ENCODE assay signal across 1 cellular context in genomic region chr17:61862105-61862574, GRCh38.
TF ChIP-seq lines count a peak whose summit lies in the region.

No MANE protein-coding gene starts in this region.

TF ChIP-seq in GM12878, 131 proteins besides CTCF, POLR2A, EP300 and RAD21 (continued from another document):
- TF ChIP-seq, protein P1, sequence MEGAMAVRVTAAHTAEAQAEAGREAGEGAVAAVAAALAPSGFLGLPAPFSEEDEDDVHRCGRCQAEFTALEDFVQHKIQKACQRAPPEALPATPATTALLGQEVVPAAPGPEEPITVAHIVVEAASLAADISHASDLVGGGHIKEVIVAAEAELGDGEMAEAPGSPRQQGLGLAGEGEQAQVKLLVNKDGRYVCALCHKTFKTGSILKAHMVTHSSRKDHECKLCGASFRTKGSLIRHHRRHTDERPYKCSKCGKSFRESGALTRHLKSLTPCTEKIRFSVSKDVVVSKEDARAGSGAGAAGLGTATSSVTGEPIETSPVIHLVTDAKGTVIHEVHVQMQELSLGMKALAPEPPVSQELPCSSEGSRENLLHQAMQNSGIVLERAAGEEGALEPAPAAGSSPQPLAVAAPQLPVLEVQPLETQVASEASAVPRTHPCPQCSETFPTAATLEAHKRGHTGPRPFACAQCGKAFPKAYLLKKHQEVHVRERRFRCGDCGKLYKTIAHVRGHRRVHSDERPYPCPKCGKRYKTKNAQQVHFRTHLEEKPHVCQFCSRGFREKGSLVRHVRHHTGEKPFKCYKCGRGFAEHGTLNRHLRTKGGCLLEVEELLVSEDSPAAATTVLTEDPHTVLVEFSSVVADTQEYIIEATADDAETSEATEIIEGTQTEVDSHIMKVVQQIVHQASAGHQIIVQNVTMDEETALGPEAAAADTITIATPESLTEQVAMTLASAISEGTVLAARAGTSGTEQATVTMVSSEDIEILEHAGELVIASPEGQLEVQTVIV (IDR thresholded peaks at IDR 0.05; ENCODE audit: borderline replicate concordance, partially characterized antibody): no peak
- TF ChIP-seq NFXL1 (IDR thresholded peaks at IDR 0.05; ENCODE audit: borderline replicate concordance) (no peak), BCLAF1 (IDR thresholded peaks at IDR 0.05) (no peak), HCFC1 (IDR thresholded peaks at IDR 0.05; ENCODE audit: low read length) (no peak), ZZZ3 (IDR thresholded peaks at IDR 0.05; ENCODE audit: control insufficient read depth, insufficient read length, low read depth) (no peak), ESRRA (IDR thresholded peaks at IDR 0.05; ENCODE audit: low read length) (no peak), CBX3 (IDR thresholded peaks at IDR 0.05; ENCODE audit: borderline replicate concordance, low read depth) (no peak), RUNX3 (IDR thresholded peaks at IDR 0.05; ENCODE audit: low read length) (no peak), MAX (IDR thresholded peaks at IDR 0.05; ENCODE audit: low read depth, low read length) (no peak), POU2F2 (IDR thresholded peaks at IDR 0.05; ENCODE audit: borderline replicate concordance, low read depth, low read length) (no peak), RELA (IDR thresholded peaks at IDR 0.05; ENCODE audit: borderline replicate concordance, partially characterized antibody) (no peak), RB1 (IDR thresholded peaks at IDR 0.05; ENCODE audit: borderline replicate concordance) (no peak)
TF ChIP-seq in GM12878: peak in this region for 0.
